ENCODE assay signal across 19 cellular contexts in genomic region chr9:12716823-12717222, GRCh38. TPM values are rescaled to one million over a fixed set of nuclear protein-coding genes. Genes with fewer than 3 reads are reported as not detected.
A peak's percentile ranks its signal among the peaks of the same experiment; 100 is the strongest.
DNase-seq lines count a peak whose midpoint lies in the region; ATAC-seq, FAIRE-seq and TF ChIP-seq lines count a peak whose summit lies in the region.
"Had no signal": no experiment of that assay in that cellular context is flagged by ENCODE, and none has a peak within 500 bp of the region (broad histone marks: within the 10 kb centered on the region; RNA-seq: fewer than 3 reads in every experiment).

No MANE protein-coding gene starts in this region.

- no peaks in the 10 kb centered on the region for H3K4me1 ChIP-seq in HCT116 (ENCODE audit: control insufficient read depth in 1 of 2, insufficient read depth in 2 of 2, low read length in 2 of 2)
- peaks cover 11% of the 10 kb centered on the region for H3K4me1 ChIP-seq in keratinocyte (ENCODE audit: control insufficient read depth, extremely low read depth, insufficient read depth, low read length)
- H3K4me1 ChIP-seq: right atrium auricular region, tibial artery had no signal

- H3K36me3 ChIP-seq in HCT116 (ENCODE audit: control insufficient read depth in 1 of 2, insufficient read depth in 2 of 2, low read length in 2 of 2) (no peaks in the 10 kb centered on the region), keratinocyte (ENCODE audit: control insufficient read depth in 2 of 2, extremely low read depth in 1 of 2, insufficient read depth in 2 of 2, low read length in 2 of 2) (no peaks in the 10 kb centered on the region)
- H3K36me3 ChIP-seq: right atrium auricular region, tibial artery, WERI-Rb-1 had no signal

- H3K4me2 ChIP-seq in HCT116 (ENCODE audit: low read length) (no peak overlapping the region), keratinocyte (ENCODE audit: control insufficient read depth, extremely low read depth, insufficient read depth, low read depth, low read length) (no peak overlapping the region)
- H3K4me2 ChIP-seq: GM23338 had no signal

- dilution Hi-C loops in keratinocyte (cut with MboI; ENCODE audit: extremely low pct_ligation_motif_present, low sequenced_read_pairs): no loop called here

- TF ChIP-seq RAD21 in HCT116 (IDR thresholded peaks at IDR 0.05; ENCODE audit: low read depth): peak; percentile 43

- H4K20me1 ChIP-seq in HCT116 (ENCODE audit: insufficient read depth) (no peaks in the 10 kb centered on the region), keratinocyte (ENCODE audit: control insufficient read depth, extremely low read depth, insufficient read depth, low read length) (no peaks in the 10 kb centered on the region)

- DNase-seq in DMS53 (lab: John Stamatoyannopoulos, UW): peak; percentile 1
- DNase-seq in DMS53 treated with DMSO at 0.1 percent for 48 hours (lab: John Stamatoyannopoulos, UW; ENCODE audit: unreplicated experiment): no peak
- DNase-seq in HCT116 (ENCODE audit: low read depth, low spot score): no peak
- peak; percentile 95 for DNase-seq in OCI-M1 (lab: John Stamatoyannopoulos, UW)
- no peak for DNase-seq in keratinocyte (ENCODE audit: low read depth, low spot score)
- DNase-seq in GDM1 (lab: John Stamatoyannopoulos, UW): no peak
- DNase-seq: activated CD8-positive, alpha-beta memory T cell treated with anti-CD3 and anti-CD28 coated beads for 24 hours; activated effector memory CD4-positive, alpha-beta T cell treated with Interleukin-2 at 50 U/mL for 16 hours; anterior cingulate cortex; NCI-H1048; stimulated activated CD4-positive, alpha-beta T cell treated with anti-CD3 and anti-CD28 coated beads, Interleukin-2, amount 100 ng/mL, for 48 hours; tibial artery; WERI-Rb-1 had no signal

- FAIRE-seq in keratinocyte (lab: Jason Lieb, UNC): peak; percentile 59

- no peak overlapping the region for H3K9ac ChIP-seq in HCT116 (ENCODE audit: low read length)
- H3K9ac ChIP-seq in keratinocyte (ENCODE audit: control insufficient read depth, extremely low read depth, insufficient read depth, low read length): no peak overlapping the region

- intact Hi-C loops in HCT116 (cut with micrococcal nuclease): no loop called here

- H3K9me2 ChIP-seq in HCT116 (ENCODE audit: insufficient read depth): no peaks in the 10 kb centered on the region

- no peaks in the 10 kb centered on the region for H3K79me2 ChIP-seq in HCT116 (ENCODE audit: insufficient read depth, low read length)
- H3K79me2 ChIP-seq in keratinocyte (ENCODE audit: control insufficient read depth, insufficient read depth, low read length): no peaks in the 10 kb centered on the region

- TF ChIP-seq POLR2A in HCT116 (IDR thresholded peaks at IDR 0.05; ENCODE audit: borderline replicate concordance, extremely low read depth, insufficient read depth, insufficient read length): no peak

- RAD21 ChIA-PET in HCT116 (lab: Charles Lee; ENCODE audit: low non-redundant PET in 1 of 2, low total read pairs in 2 of 2, uncharacterized antibody in 2 of 2, unreplicated experiment in 2 of 2): no interaction called here

- H3K27ac ChIP-seq in HCT116 (ENCODE audit: low read depth, low read length): no peak overlapping the region
- H3K27ac ChIP-seq in keratinocyte (ENCODE audit: control insufficient read depth, insufficient read depth, low read length): no peak overlapping the region
- H3K27ac ChIP-seq: right atrium auricular region, tibial artery, WERI-Rb-1 had no signal

- CTCF ChIA-PET in HCT116 (lab: Charles Lee): interaction anchor here (1.2 kb wide), 1 partner anchor 15 kb away, joined by 3 read pairs; no protein-coding TSS in a partner anchor

- BruUV-seq in HCT116 (replicated peaks; lab: Mats Ljungman, UMichigan): no TSS peak

- H2AFZ ChIP-seq in HCT116 (ENCODE audit: low read depth, low read length, poor library complexity, severe bottlenecking) (no peak overlapping the region), keratinocyte (ENCODE audit: control insufficient read depth, low read length) (no peak overlapping the region)
- H2AFZ ChIP-seq: GM23338 had no signal

- H3K27me3 ChIP-seq in HCT116 (ENCODE audit: insufficient read depth, low read length) (no peaks in the 10 kb centered on the region), keratinocyte (ENCODE audit: control insufficient read depth, extremely low read depth, insufficient read depth, low read length) (no peaks in the 10 kb centered on the region)
- H3K27me3 ChIP-seq: right atrium auricular region, tibial artery had no signal

- TF ChIP-seq CTCF in HCT116 (IDR thresholded peaks at IDR 0.05 in 2 of 3, conservative IDR thresholded peaks at IDR 0.05 in 1 of 3; ENCODE audit: borderline replicate concordance in 1 of 3, insufficient read depth in 1 of 3, low read depth in 2 of 3, low read length in 2 of 3): peak in 2 of 3 experiments; percentile 22 to 25; a peak in 1 of 6 replicates
- TF ChIP-seq CTCF in keratinocyte (optimal IDR thresholded peaks at IDR 0.05 in 1 of 3, IDR thresholded peaks at IDR 0.05 in 1 of 3, conservative IDR thresholded peaks at IDR 0.05 in 1 of 3; ENCODE audit: extremely low read depth in 1 of 3, insufficient read depth in 2 of 3, low read length in 3 of 3): no peak

- no peaks in the 10 kb centered on the region for H3K9me1 ChIP-seq in keratinocyte (ENCODE audit: control insufficient read depth, extremely low read depth, insufficient read depth, low read length)

- no peaks in the 10 kb centered on the region for H3K9me3 ChIP-seq in HCT116 (ENCODE audit: control insufficient read depth in 1 of 2, insufficient read depth in 1 of 2, low read depth in 1 of 2, low read length in 2 of 2)
- H3K9me3 ChIP-seq in keratinocyte (ENCODE audit: control insufficient read depth, low read depth, low read length): no peaks in the 10 kb centered on the region
- H3K9me3 ChIP-seq: right atrium auricular region, tibial artery had no signal

- H3K4me3 ChIP-seq in HCT116 (replicated peaks in 1 of 2; ENCODE audit: low read depth in 1 of 2, low read length in 2 of 2) (no peak overlapping the region), keratinocyte (ENCODE audit: control insufficient read depth in 2 of 3, extremely low read depth in 1 of 3, insufficient read depth in 2 of 3, low read depth in 1 of 3, low read length in 3 of 3) (no peak overlapping the region)
- H3K4me3 ChIP-seq: GM23338, right atrium auricular region, tibial artery had no signal

- POLR2A ChIA-PET in HCT116 (lab: Charles Lee): no interaction called here

- ATAC-seq in HCT116 (no peak), GM21717 (IDR thresholded peaks at IDR 0.05; ENCODE audit: unreplicated experiment) (no peak), GM21786 (IDR thresholded peaks at IDR 0.05; ENCODE audit: unreplicated experiment) (no peak)
- ATAC-seq: GM23338, left lobe of liver had no signal

TF ChIP-seq in HCT116, 20 proteins besides CTCF, POLR2A, EP300 and RAD21:
- TF ChIP-seq CBX3 (IDR thresholded peaks at IDR 0.05; ENCODE audit: low read depth) (no peak), EGR1 (IDR thresholded peaks at IDR 0.05; ENCODE audit: low read depth) (no peak), CEBPB (IDR thresholded peaks at IDR 0.05; ENCODE audit: low read depth) (no peak), EZH2phosphoT487 (IDR thresholded peaks at IDR 0.05; ENCODE audit: borderline replicate concordance) (no peak), JUND (IDR thresholded peaks at IDR 0.05) (no peak), SRF (IDR thresholded peaks at IDR 0.05; ENCODE audit: low read depth) (no peak)

RNA-seq across cellular contexts. Expression of gene TYRP1, which starts 23.6 kb away (rescaled TPM):
- total RNA-seq in HCT116 (2021; ENCODE audit: unreplicated experiment): not detected
- polyA plus RNA-seq in HCT116 (2012): 0.11 TPM in 1 of 2 replicates, not detected in the other
- 0.07 to 0.50 TPM (median 0.19 TPM) in 3 replicates for polyA plus RNA-seq in keratinocyte
- 0.32 TPM for polyA plus RNA-seq in keratinocyte (2011; ENCODE audit: low read depth)
- polyA plus RNA-seq in keratinocyte (2011; cell fraction: cytosol; rRNA removed): 1.9 and 4.7 TPM in 2 replicates
- 0.52 and 1.2 TPM in 2 replicates for polyA plus RNA-seq in keratinocyte (2011; cell fraction: nucleus; rRNA removed)
- polyA plus RNA-seq in keratinocyte (2012; ENCODE audit: low replicate concordance): 1.6 TPM in 1 of 2 replicates, not detected in the other
- polyA minus RNA-seq in keratinocyte: 0.93 TPM in 1 of 3 replicates, not detected in the others
- polyA minus RNA-seq in keratinocyte (2011; cell fraction: cytosol; rRNA and poly(A)+ RNA removed): 3.8 TPM
- 0.31 and 0.63 TPM in 2 replicates for polyA minus RNA-seq in keratinocyte (2011; cell fraction: nucleus; rRNA and poly(A)+ RNA removed)
- total RNA-seq: GM23338, left lobe of liver, myocyte had no signal
- polyA plus RNA-seq: GM23338 had no signal

RNA-seq across cellular contexts. Expression of gene LURAP1L, which starts 58.0 kb away (rescaled TPM):
- total RNA-seq in HCT116 (2021; ENCODE audit: unreplicated experiment): 13.3 TPM
- polyA plus RNA-seq in HCT116 (2012): 24.9 and 29.0 TPM in 2 replicates
- 11.9 to 42.7 TPM (median 25.0 TPM) in 3 replicates for polyA plus RNA-seq in keratinocyte
- polyA plus RNA-seq in keratinocyte (2011; ENCODE audit: low read depth): 34.2 TPM
- polyA plus RNA-seq in keratinocyte (2011; cell fraction: cytosol; rRNA removed): 17.4 and 18.7 TPM in 2 replicates
- 52.9 and 62.6 TPM in 2 replicates for polyA plus RNA-seq in keratinocyte (2011; cell fraction: nucleus; rRNA removed)
- 8.0 and 35.9 TPM in 2 replicates for polyA plus RNA-seq in keratinocyte (2012; ENCODE audit: low replicate concordance)
- polyA minus RNA-seq in keratinocyte: 9.9 to 62.2 TPM (median 26.1 TPM) in 3 replicates
- 20.3 TPM for polyA minus RNA-seq in keratinocyte (2011; cell fraction: cytosol; rRNA and poly(A)+ RNA removed)
- polyA minus RNA-seq in keratinocyte (2011; cell fraction: nucleus; rRNA and poly(A)+ RNA removed): 37.4 and 60.2 TPM in 2 replicates

Comparison
In these comparisons a context has a peak if more than half of its experiments do, and no peak if none do; other contexts are left out.
1. DNase-seq: peak in DMS53 (single experiment) and OCI-M1 (single experiment); none in DMS53 treated with DMSO at 0.1 percent for 48 hours (single experiment), HCT116 (single experiment), keratinocyte (single experiment) and GDM1 (single experiment).
2. CTCF ChIP-seq: peak in HCT116 (2 of 3); none in keratinocyte (0 of 3).